18 cellular contexts compared by ENCODE assay signal in the genomic region with DNA sequence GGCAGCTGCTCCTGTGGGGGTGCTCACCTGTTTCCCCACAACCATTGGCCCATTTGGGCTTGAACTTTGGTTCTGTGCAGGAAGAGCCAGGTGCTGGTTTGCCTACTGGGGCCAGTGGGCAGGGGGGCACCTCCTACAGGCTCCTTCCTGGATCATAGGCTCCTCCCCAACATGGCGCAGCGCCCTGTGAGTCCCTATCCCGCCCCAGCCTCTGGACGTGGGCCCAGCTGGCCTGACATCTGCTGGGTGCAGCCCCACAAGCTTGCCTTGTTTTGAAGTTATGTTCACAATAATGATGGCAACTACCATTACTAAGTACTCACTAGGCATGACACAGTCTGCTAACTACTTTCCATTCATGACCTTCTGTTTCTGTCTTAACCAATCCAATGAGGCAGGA.
"Had no signal": no experiment of that assay in that cellular context is flagged by ENCODE, and none has a peak within 500 bp of the region (broad histone marks: within the 10 kb centered on the region; RNA-seq: fewer than 3 reads in every experiment).

No MANE protein-coding gene starts in this region.

- H3K9me3 ChIP-seq: breast epithelium, heart right ventricle, neutrophil, suprapubic skin had no signal

- H3K4me3 ChIP-seq: breast epithelium, heart right ventricle, suprapubic skin had no signal

- DNase-seq: activated CD4-positive, alpha-beta T cell treated with anti-CD3 and anti-CD28 coated beads, Interleukin-2, amount 50 U/mL, for 48 hours; activated naive CD4-positive, alpha-beta T cell treated with Interleukin-2 at 50 U/mL for 16 hours; activated naive CD8-positive, alpha-beta T cell treated with anti-CD3 and anti-CD28 coated beads, Interleukin-2, amount 50 U/mL, for 24 hours; aorta; effector memory CD8-positive, alpha-beta T cell; heart right ventricle; naive thymus-derived CD8-positive, alpha-beta T cell; stimulated activated CD4-positive, alpha-beta T cell treated with anti-CD3 and anti-CD28 coated beads, Interleukin-15, amount 100 ng/mL, for 24 hours; stimulated activated CD4-positive, alpha-beta T cell treated with anti-CD3 and anti-CD28 coated beads, Interleukin-4, amount 100 ng/mL, for 1 hour; stimulated activated naive CD4-positive, alpha-beta T cell treated with Interleukin-2 at 50 U/mL for 16 hours had no signal

- H3K27ac ChIP-seq: breast epithelium, heart right ventricle, neutrophil, suprapubic skin, VCaP had no signal

- ATAC-seq: activated naive CD8-positive, alpha-beta T cell treated with anti-CD3 and anti-CD28 coated beads, Interleukin-2, amount 50 U/mL, for 24 hours; activated T-helper 17 cell treated with anti-CD3 and anti-CD28 coated beads, Interleukin-2, amount 50 U/mL, for 72 hours; effector memory CD8-positive, alpha-beta T cell; heart right ventricle; left lobe of liver; naive thymus-derived CD8-positive, alpha-beta T cell had no signal

- FAIRE-seq: frontal cortex, islet of Langerhans had no signal

- H3K36me3 ChIP-seq: breast epithelium had no signal

- H3K4me1 ChIP-seq: breast epithelium, heart right ventricle, suprapubic skin had no signal
